In genomic region chr11:117618956-117619355, GRCh38 we compare ENCODE assay signal across 12 cellular contexts.
A peak's percentile ranks its signal among the peaks of the same experiment; 100 is the strongest.
DNase-seq lines count a peak whose midpoint lies in the region; ATAC-seq and TF ChIP-seq lines count a peak whose summit lies in the region.
"Had no signal": no experiment of that assay in that cellular context is flagged by ENCODE, and none has a peak within 500 bp of the region (broad histone marks: within the 10 kb centered on the region; RNA-seq: fewer than 3 reads in every experiment).

No MANE protein-coding gene starts in this region.

- no peaks in the 10 kb centered on the region for H3K23me2 ChIP-seq in H9 (ENCODE audit: insufficient read length, low read depth, low read length, poor library complexity, severe bottlenecking)

- no peaks in the 10 kb centered on the region for H3K79me1 ChIP-seq in H9 (ENCODE audit: insufficient read depth, low read depth, low read length, poor library complexity, severe bottlenecking)

- H3K27me3 ChIP-seq in BE2C (no peaks in the 10 kb centered on the region), H9 (ENCODE audit: insufficient read depth, low read length) (no peaks in the 10 kb centered on the region), Panc1 (ENCODE audit: control insufficient read depth, insufficient read depth, low read length) (peaks cover 2% of the 10 kb centered on the region; the same call in 1 of the 2 replicates)

- H3K14ac ChIP-seq in H9 (ENCODE audit: insufficient read depth, low read length) = no peak overlapping the region

- no peak overlapping the region for H3K4ac ChIP-seq in H9 (ENCODE audit: low read depth, low read length)

- WGBS in H9 (ENCODE audit: extremely low coverage, insufficient read length, low lambda C conversion rate) = no CpG with 5 or more reads among the region's 8 CpGs

- H3K9me3 Mint-ChIP-seq in H9 = peaks cover 5 to 7% of the 10 kb centered on the region in 2 experiments
- H3K9me3 Mint-ChIP-seq in activated CD4-positive, alpha-beta T cell treated with anti-CD3 and anti-CD28 coated beads, Interleukin-2, amount 10 ng/mL, durations not matched to agents 7 days and 5 days = peaks cover 6% of the 10 kb centered on the region

- intact Hi-C loops in Panc1 (cut with micrococcal nuclease; ENCODE audit: unreplicated experiment) = no loop called here

- no peak overlapping the region for H3K4me3 Mint-ChIP-seq in H9
- no peak overlapping the region for H3K4me3 Mint-ChIP-seq in activated CD4-positive, alpha-beta T cell treated with anti-CD3 and anti-CD28 coated beads, Interleukin-2, amount 10 ng/mL, durations not matched to agents 7 days and 5 days
- H3K4me3 Mint-ChIP-seq: activated T-helper 17 cell treated with anti-CD3 and anti-CD28 coated beads, Interleukin-2, amount 50 U/mL, for 72 hours; stimulated activated naive CD8-positive, alpha-beta T cell treated with anti-CD3 and anti-CD28 coated beads, Interleukin-15, amount 100 ng/mL, for 72 hours had no signal

- H3K4me1 ChIP-seq in BE2C (no peaks in the 10 kb centered on the region), H9 (ENCODE audit: insufficient read depth, low read length) (peaks cover 2% of the 10 kb centered on the region; the same call in 1 of the 2 replicates), Panc1 (ENCODE audit: control insufficient read depth, insufficient read depth, low read length) (no peaks in the 10 kb centered on the region)

- H3K27me3 Mint-ChIP-seq in H9 (ENCODE audit: low read depth) = peaks cover 1% of the 10 kb centered on the region
- peaks cover 11% of the 10 kb centered on the region for H3K27me3 Mint-ChIP-seq in activated CD4-positive, alpha-beta T cell treated with anti-CD3 and anti-CD28 coated beads, Interleukin-2, amount 10 ng/mL, durations not matched to agents 7 days and 5 days

- H2AK5ac ChIP-seq in H9 (ENCODE audit: insufficient read length, low read length) = no peak overlapping the region

- H2BK120ac ChIP-seq in H9 (ENCODE audit: low read depth, low read length, poor library complexity, severe bottlenecking) = no peak overlapping the region

- DNase-seq in BE2C (peak; percentile 77), H9 (peak; percentile 79), Panc1 (ENCODE audit: low read depth, low spot score) (no peak), iPS-NIHi7 (ENCODE audit: extremely low spot score) (peak; percentile 62)
- DNase-seq in activated CD4-positive, alpha-beta T cell treated with anti-CD3 and anti-CD28 coated beads, Interleukin-2, amount 10 ng/mL, durations not matched to agents 7 days and 5 days = no peak
- DNase-seq: kidney; stimulated activated CD4-positive, alpha-beta T cell treated with anti-CD3 and anti-CD28 coated beads, Interleukin-1b, Interleukin-23, amount 100 ng/mL, for 48 hours; stimulated activated naive CD8-positive, alpha-beta T cell treated with anti-CD3 and anti-CD28 coated beads, Interleukin-15, amount 100 ng/mL, for 72 hours had no signal

- H3K4me1 Mint-ChIP-seq in H9 = peaks cover 26 to 44% of the 10 kb centered on the region in 2 experiments
- no peaks in the 10 kb centered on the region for H3K4me1 Mint-ChIP-seq in activated CD4-positive, alpha-beta T cell treated with anti-CD3 and anti-CD28 coated beads, Interleukin-2, amount 10 ng/mL, durations not matched to agents 7 days and 5 days
- H3K4me1 Mint-ChIP-seq: activated T-helper 17 cell treated with anti-CD3 and anti-CD28 coated beads, Interleukin-2, amount 50 U/mL, for 72 hours; stimulated activated naive CD8-positive, alpha-beta T cell treated with anti-CD3 and anti-CD28 coated beads, Interleukin-15, amount 100 ng/mL, for 72 hours had no signal

- no peak overlapping the region for H3K56ac ChIP-seq in H9 (ENCODE audit: insufficient read length, low read depth, low read length)

- H3K36me3 Mint-ChIP-seq in H9 (ENCODE audit: insufficient read depth in 1 of 3, low read depth in 3 of 3) = peaks cover 0 to 7% (median 2%) of the 10 kb centered on the region in 3 experiments; a peak in 2 of 7 replicates
- H3K36me3 Mint-ChIP-seq in activated CD4-positive, alpha-beta T cell treated with anti-CD3 and anti-CD28 coated beads, Interleukin-2, amount 10 ng/mL, durations not matched to agents 7 days and 5 days (ENCODE audit: low read depth) = no peaks in the 10 kb centered on the region

- no peak overlapping the region for H3K23ac ChIP-seq in H9 (ENCODE audit: insufficient read length, low read depth, low read length)

- no peak overlapping the region for H3K27ac Mint-ChIP-seq in H9
- no peak overlapping the region for H3K27ac Mint-ChIP-seq in activated CD4-positive, alpha-beta T cell treated with anti-CD3 and anti-CD28 coated beads, Interleukin-2, amount 10 ng/mL, durations not matched to agents 7 days and 5 days
- H3K27ac Mint-ChIP-seq: activated T-helper 17 cell treated with anti-CD3 and anti-CD28 coated beads, Interleukin-2, amount 50 U/mL, for 72 hours; stimulated activated naive CD8-positive, alpha-beta T cell treated with anti-CD3 and anti-CD28 coated beads, Interleukin-15, amount 100 ng/mL, for 72 hours had no signal

- no peak overlapping the region for H2BK12ac ChIP-seq in H9 (ENCODE audit: insufficient read length, low read depth, low read length)

- H2AFZ ChIP-seq in H9 (ENCODE audit: low read length) = no peak overlapping the region

- no peaks in the 10 kb centered on the region for H3K79me2 ChIP-seq in H9 (ENCODE audit: insufficient read depth, low read length)

- no peak overlapping the region for H2BK5ac ChIP-seq in H9 (ENCODE audit: insufficient read length, low read length)

- H3K36me3 ChIP-seq in BE2C (no peaks in the 10 kb centered on the region), Panc1 (ENCODE audit: control insufficient read depth, insufficient read depth, low read length) (no peaks in the 10 kb centered on the region)

- no peak overlapping the region for H4K8ac ChIP-seq in H9 (replicated peaks; ENCODE audit: insufficient read length, low read depth, low read length)

- H4K20me1 ChIP-seq in H9 (ENCODE audit: control insufficient read depth, insufficient read depth, insufficient read length) = no peaks in the 10 kb centered on the region

- POLR2A ChIA-PET in Panc1 (lab: Charles Lee) = no interaction called here
- POLR2A ChIA-PET in activated CD4-positive, alpha-beta T cell treated with anti-CD3 and anti-CD28 coated beads, Interleukin-2, amount 10 ng/mL, durations not matched to agents 7 days and 5 days (lab: Charles Lee) = no interaction called here

- in situ Hi-C loops in Panc1 (cut with HindIII; ENCODE audit: low pct_unique_long_range_greater_than_20kb, low sequenced_read_pairs) = no loop called here

- H3K27ac ChIP-seq in H9 (ENCODE audit: insufficient read length, low read depth, low read length) (no peak overlapping the region), Panc1 (ENCODE audit: low read length) (no peak overlapping the region)

- H3K9me3 ChIP-seq in BE2C (no peaks in the 10 kb centered on the region), H9 (ENCODE audit: control insufficient read depth, low read depth, low read length) (no peaks in the 10 kb centered on the region), Panc1 (ENCODE audit: control insufficient read depth, insufficient read depth, low read depth, low read length) (peaks cover 5% of the 10 kb centered on the region; the same call in 1 of the 2 replicates)

- no peak overlapping the region for H3K9ac ChIP-seq in H9 (ENCODE audit: extremely low read depth, insufficient read length, low read length)

- TF ChIP-seq CTCF in BE2C (IDR thresholded peaks at IDR 0.05; ENCODE audit: low read depth, low read length) (peak; percentile 70), H9 (conservative IDR thresholded peaks at IDR 0.05) (peak; percentile 60), Panc1 (IDR thresholded peaks at IDR 0.05) (no peak)

- CTCF ChIA-PET in Panc1 (lab: Charles Lee) = interaction anchor here (0.7 to 1.4 kb wide), 2 partner anchors 110 to 193 kb away, joined by 4 to 8 read pairs; no protein-coding TSS in a partner anchor
- CTCF ChIA-PET in activated CD4-positive, alpha-beta T cell treated with anti-CD3 and anti-CD28 coated beads, Interleukin-2, amount 10 ng/mL, durations not matched to agents 7 days and 5 days (lab: Charles Lee) = interaction anchor here (0.6 to 1.3 kb wide), 2 partner anchors 13 to 370 kb away, joined by 4 to 5 read pairs; no protein-coding TSS in a partner anchor

- H3K18ac ChIP-seq in H9 (ENCODE audit: insufficient read length, low read depth, low read length) = no peak overlapping the region

- no TSS peak for BruUV-seq in Panc1 (replicated peaks; lab: Mats Ljungman, UMichigan)

- no peak overlapping the region for H2BK15ac ChIP-seq in H9 (ENCODE audit: low read depth, low read length)

- no peak overlapping the region for H4K91ac ChIP-seq in H9 (ENCODE audit: insufficient read length, low read depth, low read length)

- no peak overlapping the region for H3T11ph ChIP-seq in H9 (ENCODE audit: low read length)

- no peak overlapping the region for H2BK20ac ChIP-seq in H9 (ENCODE audit: low read depth, low read length, poor library complexity, severe bottlenecking)

- no peak overlapping the region for H4K5ac ChIP-seq in H9 (ENCODE audit: insufficient read length, low read depth, low read length)

- no peak overlapping the region for H3K4me2 ChIP-seq in H9 (ENCODE audit: insufficient read depth, insufficient read length, low read length)

- H3K4me3 ChIP-seq in BE2C (ENCODE audit: low read depth, low read length) (no peak overlapping the region), Panc1 (ENCODE audit: low read depth in 2 of 2, low read length in 2 of 2) (no peak overlapping the region)

- ATAC-seq in Panc1 (peak; percentile 62; the same call in 1 of the 2 replicates), GM21737 (IDR thresholded peaks at IDR 0.05; ENCODE audit: unreplicated experiment) (no peak), GM21447 (IDR thresholded peaks at IDR 0.05; ENCODE audit: unreplicated experiment) (no peak), HG02642 (IDR thresholded peaks at IDR 0.05; ENCODE audit: poor library complexity, unreplicated experiment) (no peak)
- ATAC-seq: activated T-helper 17 cell treated with anti-CD3 and anti-CD28 coated beads, Interleukin-2, amount 50 U/mL, for 72 hours; stimulated activated naive CD8-positive, alpha-beta T cell treated with anti-CD3 and anti-CD28 coated beads, Interleukin-15, amount 100 ng/mL, for 72 hours had no signal

Comparison
In these comparisons a context has a peak if more than half of its experiments do, and no peak if none do; other contexts are left out.
1. DNase-seq: peak in BE2C (single experiment), H9 (single experiment) and iPS-NIHi7 (single experiment); none in Panc1 (single experiment) and activated CD4-positive, alpha-beta T cell treated with anti-CD3 and anti-CD28 coated beads, Interleukin-2, amount 10 ng/mL, durations not matched to agents 7 days and 5 days (single experiment).